Comparison of ENCODE assay signal across 12 cellular contexts in genomic region chr15:74845208-74845568, GRCh38. TPM values are rescaled to one million over a fixed set of nuclear protein-coding genes. Genes with fewer than 3 reads are reported as not detected.
DNase-seq lines count a peak whose midpoint lies in the region; ATAC-seq and TF ChIP-seq lines count a peak whose summit lies in the region.
"Had no signal": no experiment of that assay in that cellular context is flagged by ENCODE, and none has a peak within 500 bp of the region (broad histone marks: within the 10 kb centered on the region; RNA-seq: fewer than 3 reads in every experiment).

No MANE protein-coding gene starts in this region.

- TF ChIP-seq CTCF in neural progenitor cell (IDR thresholded peaks at IDR 0.05) (no peak), H9 (conservative IDR thresholded peaks at IDR 0.05) (no peak)

- no peak overlapping the region for H4K8ac ChIP-seq in H9 (replicated peaks; ENCODE audit: insufficient read length, low read depth, low read length)

- H3K4me3 Mint-ChIP-seq in activated T-helper 17 cell treated with anti-CD3 and anti-CD28 coated beads, Interleukin-2, amount 50 U/mL, for 72 hours: peak overlapping the region; percentile 83
- H3K4me3 Mint-ChIP-seq in neural progenitor cell (no peak overlapping the region), H9 (no peak overlapping the region)
- peak overlapping the region; percentile 90 to 95 for H3K4me3 Mint-ChIP-seq in stimulated activated naive CD8-positive, alpha-beta T cell treated with anti-CD3 and anti-CD28 coated beads, Interleukin-15, amount 100 ng/mL, for 72 hours

- H3K36me3 Mint-ChIP-seq in activated T-helper 17 cell treated with anti-CD3 and anti-CD28 coated beads, Interleukin-2, amount 50 U/mL, for 72 hours (ENCODE audit: low read depth): peaks cover 76% of the 10 kb centered on the region
- H3K36me3 Mint-ChIP-seq in neural progenitor cell: peaks cover 13% of the 10 kb centered on the region
- H3K36me3 Mint-ChIP-seq in H9 (ENCODE audit: insufficient read depth in 1 of 3, low read depth in 3 of 3): peaks cover 10 to 51% (median 43%) of the 10 kb centered on the region in 3 experiments

- H3K27me3 Mint-ChIP-seq in activated T-helper 17 cell treated with anti-CD3 and anti-CD28 coated beads, Interleukin-2, amount 50 U/mL, for 72 hours: no peaks in the 10 kb centered on the region
- H3K27me3 Mint-ChIP-seq in neural progenitor cell (ENCODE audit: insufficient read depth, low read depth) (peaks cover 7% of the 10 kb centered on the region), H9 (ENCODE audit: low read depth) (no peaks in the 10 kb centered on the region)
- no peaks in the 10 kb centered on the region for H3K27me3 Mint-ChIP-seq in stimulated activated naive CD8-positive, alpha-beta T cell treated with anti-CD3 and anti-CD28 coated beads, Interleukin-15, amount 100 ng/mL, for 72 hours

- H2AFZ ChIP-seq in neural progenitor cell (replicated peaks): no peak overlapping the region
- H2AFZ ChIP-seq in H9 (ENCODE audit: low read length): no peak overlapping the region

- no peak overlapping the region for H2BK20ac ChIP-seq in H9 (ENCODE audit: low read depth, low read length, poor library complexity, severe bottlenecking)

- no peak overlapping the region for H3K18ac ChIP-seq in H9 (ENCODE audit: insufficient read length, low read depth, low read length)

- H3K4ac ChIP-seq in H9 (ENCODE audit: low read depth, low read length): no peak overlapping the region

- H3K79me1 ChIP-seq in H9 (ENCODE audit: insufficient read depth, low read depth, low read length, poor library complexity, severe bottlenecking): no peaks in the 10 kb centered on the region

- H3K27ac Mint-ChIP-seq in activated T-helper 17 cell treated with anti-CD3 and anti-CD28 coated beads, Interleukin-2, amount 50 U/mL, for 72 hours: peak overlapping the region; percentile 92
- H3K27ac Mint-ChIP-seq in neural progenitor cell (peak overlapping the region; percentile 78), H9 (peak overlapping the region in 1 of 3 experiments; percentile 65; a peak in 2 of 7 replicates)
- H3K27ac Mint-ChIP-seq in stimulated activated naive CD8-positive, alpha-beta T cell treated with anti-CD3 and anti-CD28 coated beads, Interleukin-15, amount 100 ng/mL, for 72 hours: peak overlapping the region; percentile 88 to 89

- H2BK15ac ChIP-seq in H9 (ENCODE audit: low read depth, low read length): no peak overlapping the region

- WGBS in H9 (ENCODE audit: extremely low coverage, insufficient read length, low lambda C conversion rate): no CpG with 5 or more reads among the region's 5 CpGs

- no peaks in the 10 kb centered on the region for H3K9me3 Mint-ChIP-seq in activated T-helper 17 cell treated with anti-CD3 and anti-CD28 coated beads, Interleukin-2, amount 50 U/mL, for 72 hours
- no peaks in the 10 kb centered on the region for H3K9me3 Mint-ChIP-seq in neural progenitor cell
- no peaks in the 10 kb centered on the region for H3K9me3 Mint-ChIP-seq in stimulated activated naive CD8-positive, alpha-beta T cell treated with anti-CD3 and anti-CD28 coated beads, Interleukin-15, amount 100 ng/mL, for 72 hours
- no peaks in the 10 kb centered on the region for H3K9me3 Mint-ChIP-seq in H9

- no peak overlapping the region for H3K23ac ChIP-seq in H9 (ENCODE audit: insufficient read length, low read depth, low read length)

- no peak overlapping the region for H4K91ac ChIP-seq in H9 (ENCODE audit: insufficient read length, low read depth, low read length)

- H3K36me3 ChIP-seq in neural progenitor cell: no peaks in the 10 kb centered on the region

- H4K20me1 ChIP-seq in neural progenitor cell (ENCODE audit: low read depth): peaks cover 9% of the 10 kb centered on the region
- H4K20me1 ChIP-seq in H9 (ENCODE audit: control insufficient read depth, insufficient read depth, insufficient read length): no peaks in the 10 kb centered on the region

- H3K27me3 ChIP-seq in neural progenitor cell: no peaks in the 10 kb centered on the region
- H3K27me3 ChIP-seq in H9 (ENCODE audit: insufficient read depth, low read length): no peaks in the 10 kb centered on the region

- no peak overlapping the region for H3K56ac ChIP-seq in H9 (ENCODE audit: insufficient read length, low read depth, low read length)

- peaks cover 6% of the 10 kb centered on the region for H3K23me2 ChIP-seq in H9 (ENCODE audit: insufficient read length, low read depth, low read length, poor library complexity, severe bottlenecking)

- H3K9me3 ChIP-seq in neural progenitor cell (ENCODE audit: low read depth): no peaks in the 10 kb centered on the region
- H3K9me3 ChIP-seq in H9 (ENCODE audit: control insufficient read depth, low read depth, low read length): no peaks in the 10 kb centered on the region

- H3K9ac ChIP-seq in neural progenitor cell (no peak overlapping the region), H9 (ENCODE audit: extremely low read depth, insufficient read length, low read length) (no peak overlapping the region)

- no peak overlapping the region for H3T11ph ChIP-seq in H9 (ENCODE audit: low read length)

- H3K79me2 ChIP-seq in neural progenitor cell (ENCODE audit: low read depth) (no peaks in the 10 kb centered on the region), H9 (ENCODE audit: insufficient read depth, low read length) (no peaks in the 10 kb centered on the region)

- H3K4me2 ChIP-seq in neural progenitor cell (no peak overlapping the region), H9 (ENCODE audit: insufficient read depth, insufficient read length, low read length) (no peak overlapping the region)

- peak; percentile 72 for ATAC-seq in activated T-helper 17 cell treated with anti-CD3 and anti-CD28 coated beads, Interleukin-2, amount 50 U/mL, for 72 hours (replicated peaks)
- ATAC-seq in stimulated activated naive CD8-positive, alpha-beta T cell treated with anti-CD3 and anti-CD28 coated beads, Interleukin-15, amount 100 ng/mL, for 72 hours: peak; percentile 65
- ATAC-seq in GM18519 (IDR thresholded peaks at IDR 0.05; ENCODE audit: low FRiP score, unreplicated experiment): no peak

- H2AK5ac ChIP-seq in H9 (ENCODE audit: insufficient read length, low read length): no peak overlapping the region

- H3F3A ChIP-seq in neural progenitor cell (ENCODE audit: low read depth): peaks cover 24% of the 10 kb centered on the region

- H3K14ac ChIP-seq in H9 (ENCODE audit: insufficient read depth, low read length): no peak overlapping the region

- no peak overlapping the region for H3K4me3 ChIP-seq in neural progenitor cell

- peaks cover 18% of the 10 kb centered on the region for H3K4me1 ChIP-seq in neural progenitor cell
- no peaks in the 10 kb centered on the region; the same call in 1 of the 2 replicates for H3K4me1 ChIP-seq in H9 (ENCODE audit: insufficient read depth, low read length)

- H3K27ac ChIP-seq in neural progenitor cell: no peak overlapping the region
- no peak overlapping the region for H3K27ac ChIP-seq in H9 (ENCODE audit: insufficient read length, low read depth, low read length)

- H2BK120ac ChIP-seq in H9 (ENCODE audit: low read depth, low read length, poor library complexity, severe bottlenecking): no peak overlapping the region

- no peak overlapping the region for H4K5ac ChIP-seq in H9 (ENCODE audit: insufficient read length, low read depth, low read length)

- H2BK5ac ChIP-seq in H9 (ENCODE audit: insufficient read length, low read length): no peak overlapping the region

- DNase-seq in UCSD-AML1 (lab: John Stamatoyannopoulos, UW; ENCODE audit: unreplicated experiment) (peak; percentile 56), neural progenitor cell (ENCODE audit: low spot score) (no peak), HT-29 (ENCODE audit: low spot score) (no peak), SHP77 treated with DMSO at 0.1 percent for 48 hours (lab: John Stamatoyannopoulos, UW) (no peak), H9 (no peak)
- peak; percentile 46 to 64 for DNase-seq in stimulated activated naive CD8-positive, alpha-beta T cell treated with anti-CD3 and anti-CD28 coated beads, Interleukin-15, amount 100 ng/mL, for 72 hours
- DNase-seq: GF-D8, NCI-H2029, nucleus accumbens, SW 1271 had no signal

- H2BK12ac ChIP-seq in H9 (ENCODE audit: insufficient read length, low read depth, low read length): no peak overlapping the region

- H3K4me1 Mint-ChIP-seq in activated T-helper 17 cell treated with anti-CD3 and anti-CD28 coated beads, Interleukin-2, amount 50 U/mL, for 72 hours: peaks cover 24% of the 10 kb centered on the region
- H3K4me1 Mint-ChIP-seq in neural progenitor cell: peaks cover 36% of the 10 kb centered on the region
- H3K4me1 Mint-ChIP-seq in stimulated activated naive CD8-positive, alpha-beta T cell treated with anti-CD3 and anti-CD28 coated beads, Interleukin-15, amount 100 ng/mL, for 72 hours: peaks cover 53% of the 10 kb centered on the region
- H3K4me1 Mint-ChIP-seq in H9: peaks cover 19 to 33% of the 10 kb centered on the region in 2 experiments

RNA-seq across cellular contexts. Expression of gene ULK3, which starts 2.2 kb away (rescaled TPM):
- 10 to 100 TPM; 44.1 to 46.7 TPM for total RNA-seq in activated T-helper 17 cell treated with anti-CD3 and anti-CD28 coated beads, Interleukin-2, amount 50 U/mL, for 72 hours
- total RNA-seq in neural progenitor cell (ENCODE audit: low replicate concordance): 22.7 and 37.4 TPM in 2 replicates
- total RNA-seq in HT-29 (2014; rRNA removed; shearing (Covaris generic)): 96.4 and 97.0 TPM in 2 replicates
- total RNA-seq in H9 (2021): 31.1 and 34.0 TPM in 2 replicates

RNA-seq across cellular contexts. Expression of gene CPLX3, which starts 18.8 kb away (rescaled TPM):
- under 1 TPM; 0.15 to 0.19 TPM for total RNA-seq in activated T-helper 17 cell treated with anti-CD3 and anti-CD28 coated beads, Interleukin-2, amount 50 U/mL, for 72 hours
- total RNA-seq in neural progenitor cell (ENCODE audit: low replicate concordance): not detected in 2 replicates
- 0.13 and 0.25 TPM in 2 replicates for total RNA-seq in HT-29 (2014; rRNA removed; shearing (Covaris generic))
- not detected in 2 replicates for total RNA-seq in H9 (2021)

RNA-seq across cellular contexts. Expression of gene SCAMP2, which starts 28.0 kb away (rescaled TPM):
- 100 to 1,000 TPM in 1 of 2 donors, 10 to 100 TPM in 1; 87.1 to 111 TPM for total RNA-seq in activated T-helper 17 cell treated with anti-CD3 and anti-CD28 coated beads, Interleukin-2, amount 50 U/mL, for 72 hours
- total RNA-seq in neural progenitor cell (ENCODE audit: low replicate concordance): 19.4 and 44.5 TPM in 2 replicates
- total RNA-seq in HT-29 (2014; rRNA removed; shearing (Covaris generic)): 45.6 and 57.4 TPM in 2 replicates
- 49.0 and 50.2 TPM in 2 replicates for total RNA-seq in H9 (2021)

RNA-seq across cellular contexts. Expression of gene LMAN1L, which starts 32.6 kb away (rescaled TPM):
- total RNA-seq in activated T-helper 17 cell treated with anti-CD3 and anti-CD28 coated beads, Interleukin-2, amount 50 U/mL, for 72 hours: 1 to 10 TPM in 1 of 2 donors, under 1 TPM in 1; 0.82 to 1.6 TPM
- total RNA-seq in neural progenitor cell (ENCODE audit: low replicate concordance) (not detected in 2 replicates), H9 (2021) (not detected in 2 replicates)
- total RNA-seq in HT-29 (2014; rRNA removed; shearing (Covaris generic)): not detected in 2 replicates

RNA-seq across cellular contexts. Expression of gene MPI, which starts 44.7 kb away (rescaled TPM):
- total RNA-seq in activated T-helper 17 cell treated with anti-CD3 and anti-CD28 coated beads, Interleukin-2, amount 50 U/mL, for 72 hours: 10 to 100 TPM; 51.8 to 98.5 TPM
- total RNA-seq in neural progenitor cell (ENCODE audit: low replicate concordance) (77.7 and 106 TPM in 2 replicates), H9 (2021) (55.0 and 57.5 TPM in 2 replicates)
- total RNA-seq in HT-29 (2014; rRNA removed; shearing (Covaris generic)): 61.3 and 81.8 TPM in 2 replicates

Comparison
In these comparisons a context has a peak if more than half of its experiments do, and no peak if none do; other contexts are left out.
1. DNase-seq: peak in UCSD-AML1 (single experiment) and stimulated activated naive CD8-positive, alpha-beta T cell treated with anti-CD3 and anti-CD28 coated beads, Interleukin-15, amount 100 ng/mL, for 72 hours (2 of 2); none in neural progenitor cell (single experiment), HT-29 (single experiment), SHP77 treated with DMSO at 0.1 percent for 48 hours (single experiment) and H9 (single experiment).
2. H3K4me3 Mint-ChIP-seq: peak in activated T-helper 17 cell treated with anti-CD3 and anti-CD28 coated beads, Interleukin-2, amount 50 U/mL, for 72 hours (single experiment) and stimulated activated naive CD8-positive, alpha-beta T cell treated with anti-CD3 and anti-CD28 coated beads, Interleukin-15, amount 100 ng/mL, for 72 hours (2 of 2); none in neural progenitor cell (single experiment) and H9 (0 of 2).